ENCODE assay signal across 1 cellular context in genomic region chr17:72928454-72929136, GRCh38.
A peak's percentile ranks its signal among the peaks of the same experiment; 100 is the strongest.
TF ChIP-seq lines count a peak whose summit lies in the region.

No MANE protein-coding gene starts in this region.

TF ChIP-seq in HepG2, 621 proteins besides CTCF, POLR2A, EP300 and RAD21 (continued from another document and continues in another):
- no peak for TF ChIP-seq HNRNPLL (IDR thresholded peaks at IDR 0.05; ENCODE audit: low read depth, low read length, poor library complexity, severe bottlenecking)
- TF ChIP-seq ZBTB46 (CRISPR knock-in tag; IDR thresholded peaks at IDR 0.05; ENCODE audit: borderline replicate concordance), result no peak
- no peak for TF ChIP-seq ZBTB34 (CRISPR knock-in tag; IDR thresholded peaks at IDR 0.05)
- no peak for TF ChIP-seq ATF5 (CRISPR knock-in tag; IDR thresholded peaks at IDR 0.05; ENCODE audit: low read depth)
- TF ChIP-seq ZNF709 (CRISPR knock-in tag; IDR thresholded peaks at IDR 0.05), result no peak
- no peak for TF ChIP-seq KAT7 (CRISPR knock-in tag; IDR thresholded peaks at IDR 0.05; ENCODE audit: borderline replicate concordance)
- TF ChIP-seq ZNF792 (CRISPR knock-in tag; IDR thresholded peaks at IDR 0.05), result peak; percentile 72
- no peak for TF ChIP-seq ZNF577 (CRISPR knock-in tag; IDR thresholded peaks at IDR 0.05; ENCODE audit: borderline replicate concordance, low read depth)
- no peak for TF ChIP-seq GTF3A (CRISPR knock-in tag; conservative IDR thresholded peaks at IDR 0.05)
- no peak for TF ChIP-seq RARG (CRISPR knock-in tag; IDR thresholded peaks at IDR 0.05; ENCODE audit: low read depth)
- TF ChIP-seq ATF4 (CRISPR knock-in tag; IDR thresholded peaks at IDR 0.05), result peak in 1 of 2 experiments; percentile 50; a peak in 1 of 4 replicates
- TF ChIP-seq PAF1 (CRISPR knock-in tag; IDR thresholded peaks at IDR 0.05), result no peak
- no peak for TF ChIP-seq ETS1 (CRISPR knock-in tag; IDR thresholded peaks at IDR 0.05)
- TF ChIP-seq GPBP1L1 (CRISPR knock-in tag; IDR thresholded peaks at IDR 0.05), result no peak
- no peak for TF ChIP-seq ZFP90 (CRISPR knock-in tag; IDR thresholded peaks at IDR 0.05; ENCODE audit: borderline replicate concordance)
- no peak for TF ChIP-seq ZNF142 (CRISPR knock-in tag; IDR thresholded peaks at IDR 0.05)
- no peak for TF ChIP-seq POLR2G (IDR thresholded peaks at IDR 0.05; ENCODE audit: low read depth, low read length)
- no peak for TF ChIP-seq ZNF550 (CRISPR knock-in tag; IDR thresholded peaks at IDR 0.05; ENCODE audit: borderline replicate concordance)
- TF ChIP-seq ZNF556 (CRISPR knock-in tag; IDR thresholded peaks at IDR 0.05; ENCODE audit: borderline replicate concordance), result no peak
- TF ChIP-seq THYN1 (CRISPR knock-in tag; IDR thresholded peaks at IDR 0.05; ENCODE audit: borderline replicate concordance, low read depth), result no peak
- TF ChIP-seq ZNF232 (CRISPR knock-in tag; IDR thresholded peaks at IDR 0.05; ENCODE audit: borderline replicate concordance), result no peak
- TF ChIP-seq TBX2 (CRISPR knock-in tag; IDR thresholded peaks at IDR 0.05; ENCODE audit: borderline replicate concordance), result peak; percentile 62; the same call in 1 of the 2 replicates
- TF ChIP-seq POGK (CRISPR knock-in tag; conservative IDR thresholded peaks at IDR 0.05), result no peak; the same call in 1 of the 2 replicates
- TF ChIP-seq ZIK1 (CRISPR knock-in tag; IDR thresholded peaks at IDR 0.05; ENCODE audit: borderline replicate concordance, low read depth), result no peak
- TF ChIP-seq MLLT10 (CRISPR knock-in tag; IDR thresholded peaks at IDR 0.05), result no peak
- TF ChIP-seq BATF2 (CRISPR knock-in tag; IDR thresholded peaks at IDR 0.05), result no peak
- no peak for TF ChIP-seq MLXIP (CRISPR knock-in tag; IDR thresholded peaks at IDR 0.05; ENCODE audit: borderline replicate concordance)
- TF ChIP-seq TP53 (CRISPR knock-in tag; conservative IDR thresholded peaks at IDR 0.05), result no peak
- no peak for TF ChIP-seq HOXA5 (CRISPR knock-in tag; IDR thresholded peaks at IDR 0.05)
- no peak for TF ChIP-seq ATAD3A (CRISPR knock-in tag; IDR thresholded peaks at IDR 0.05)
- TF ChIP-seq ARID3A (IDR thresholded peaks at IDR 0.05; ENCODE audit: low read depth, low read length), result no peak
- no peak for TF ChIP-seq SMC3 (IDR thresholded peaks at IDR 0.05; ENCODE audit: low read length)
- no peak for TF ChIP-seq ZFP36 (IDR thresholded peaks at IDR 0.05; ENCODE audit: borderline replicate concordance, low read depth, low read length, partially characterized antibody)
- TF ChIP-seq ZNF562 (CRISPR knock-in tag; IDR thresholded peaks at IDR 0.05; ENCODE audit: borderline replicate concordance), result no peak
- TF ChIP-seq MAZ (IDR thresholded peaks at IDR 0.05; ENCODE audit: borderline replicate concordance, low read depth, low read length), result no peak
- no peak for TF ChIP-seq MAZ (CRISPR knock-in tag; IDR thresholded peaks at IDR 0.05; ENCODE audit: low read depth)
- no peak for TF ChIP-seq PPARG (CRISPR knock-in tag; conservative IDR thresholded peaks at IDR 0.05)
- no peak for TF ChIP-seq ZNF329 (CRISPR knock-in tag; IDR thresholded peaks at IDR 0.05; ENCODE audit: low read depth)
- no peak for TF ChIP-seq NFRKB (IDR thresholded peaks at IDR 0.05)
- peak; percentile 85 for TF ChIP-seq CBFB (CRISPR knock-in tag; IDR thresholded peaks at IDR 0.05)
- no peak for TF ChIP-seq RELA (CRISPR knock-in tag; IDR thresholded peaks at IDR 0.05)
